ENCODE assay signal across 28 cellular contexts in the genomic region with DNA sequence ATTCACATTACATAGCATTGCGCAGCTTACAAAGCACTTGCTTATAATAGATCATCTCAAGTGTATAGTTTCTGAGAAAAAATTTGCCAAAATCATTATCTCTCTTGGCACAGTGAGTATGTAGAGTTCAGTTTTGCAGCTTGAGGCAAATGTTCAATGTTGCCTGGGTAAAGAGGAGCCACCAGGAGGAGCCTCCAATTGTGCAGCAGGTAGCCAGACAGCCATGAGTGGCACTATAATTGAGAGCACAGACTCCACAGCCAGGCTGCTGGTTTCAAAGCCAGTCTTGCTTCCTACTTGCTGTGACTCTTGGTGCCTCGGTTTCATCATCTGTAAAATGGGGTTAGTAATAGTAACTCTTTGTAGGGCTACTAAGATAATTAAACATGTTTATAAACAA. TPM values are rescaled to one million over a fixed set of nuclear protein-coding genes. Genes with fewer than 3 reads are reported as not detected.
DNase-seq lines count a peak whose midpoint lies in the region; ATAC-seq, FAIRE-seq and TF ChIP-seq lines count a peak whose summit lies in the region.
"Had no signal": no experiment of that assay in that cellular context is flagged by ENCODE, and none has a peak within 500 bp of the region (broad histone marks: within the 10 kb centered on the region; RNA-seq: fewer than 3 reads in every experiment).

No MANE protein-coding gene starts in this region.

- H3K4me2 ChIP-seq in HepG2 (ENCODE audit: low read depth, low read length), result no peak overlapping the region

- H3K36me3 ChIP-seq in HepG2 (replicated peaks in 1 of 2; ENCODE audit: control insufficient read depth in 1 of 2, insufficient read depth in 2 of 2, low read length in 2 of 2), result no peaks in the 10 kb centered on the region
- no peaks in the 10 kb centered on the region for H3K36me3 ChIP-seq in right lobe of liver
- H3K36me3 ChIP-seq in WERI-Rb-1, result no peaks in the 10 kb centered on the region
- H3K36me3 ChIP-seq: adrenal gland, neutrophil had no signal

- no peak overlapping the region for H2AFZ ChIP-seq in HepG2 (ENCODE audit: low read length)
- H2AFZ ChIP-seq: GM23248 had no signal

- FAIRE-seq in HepG2 (lab: Jason Lieb, UNC), result no peak

- TF ChIP-seq POLR2A in HepG2 (IDR thresholded peaks at IDR 0.05; ENCODE audit: insufficient read depth in 1 of 2, low read depth in 2 of 2, low read length in 2 of 2), result no peak
- no peak for TF ChIP-seq POLR2A in right lobe of liver (IDR thresholded peaks at IDR 0.05)

- TF ChIP-seq CTCF in HepG2 (CRISPR knock-in tag; IDR thresholded peaks at IDR 0.05) (no peak), right lobe of liver (IDR thresholded peaks at IDR 0.05) (no peak), WERI-Rb-1 (IDR thresholded peaks at IDR 0.05; ENCODE audit: low read depth, low read length) (peak; percentile 29; the same call in 1 of the 2 replicates)

- TF ChIP-seq RAD21 in HepG2 (CRISPR knock-in tag; IDR thresholded peaks at IDR 0.05), result no peak

- CTCF ChIA-PET in HepG2 (lab: Yijun Ruan, JAX; ENCODE audit: low intra/inter-chr PET ratio, low total read pairs), result no interaction called here

- H3K79me2 ChIP-seq in HepG2 (ENCODE audit: insufficient read depth, low read length), result no peaks in the 10 kb centered on the region

- H4K20me1 ChIP-seq in HepG2 (ENCODE audit: insufficient read depth, low read length), result no peaks in the 10 kb centered on the region

- no peaks in the 10 kb centered on the region for H3K4me1 ChIP-seq in HepG2 (ENCODE audit: insufficient read depth, low read length)
- H3K4me1 ChIP-seq in right lobe of liver, result no peaks in the 10 kb centered on the region
- H3K4me1 ChIP-seq: adrenal gland had no signal

- H3K9ac ChIP-seq in HepG2 (ENCODE audit: insufficient read depth, low read depth, low read length), result no peak overlapping the region
- H3K9ac ChIP-seq: GM23248 had no signal

- no peak for TF ChIP-seq EP300 in HepG2 (IDR thresholded peaks at IDR 0.05; ENCODE audit: low read depth in 2 of 2, low read length in 2 of 2)
- TF ChIP-seq EP300 in HepG2 (CRISPR knock-in tag; IDR thresholded peaks at IDR 0.05; ENCODE audit: borderline replicate concordance), result no peak

- ATAC-seq in HepG2 (0 out of 3 replicates have a peak, but pooled peaks have one; percentile 48), right lobe of liver (no peak), HG02852 (IDR thresholded peaks at IDR 0.05; ENCODE audit: unreplicated experiment) (no peak), HG03354 (IDR thresholded peaks at IDR 0.05; ENCODE audit: poor library complexity, severe bottlenecking, unreplicated experiment) (no peak)
- ATAC-seq: left lobe of liver, Right ventricle myocardium inferior had no signal

- H3K27ac ChIP-seq in HepG2 (ENCODE audit: extremely low read length, insufficient read depth, low read length) (no peak overlapping the region), right lobe of liver (no peak overlapping the region), WERI-Rb-1 (no peak overlapping the region)
- H3K27ac ChIP-seq: 22Rv1, adrenal gland, GM23248, neutrophil had no signal

- intact Hi-C loops in HepG2 (cut with micrococcal nuclease; ENCODE audit: unreplicated experiment) (no loop called here), right lobe of liver (cut with DNase I) (no loop called here)

- POLR2A ChIA-PET in HepG2 (lab: Yijun Ruan, JAX), result no interaction called here

- in situ Hi-C loops in HepG2 (cut with HindIII; ENCODE audit: extremely low pct_ligation_motif_present, low pct_unique_long_range_greater_than_20kb), result no loop called here

- H3K9me3 ChIP-seq in HepG2 (ENCODE audit: low read length) (no peaks in the 10 kb centered on the region), right lobe of liver (no peaks in the 10 kb centered on the region), WERI-Rb-1 (ENCODE audit: severe bottlenecking) (no peaks in the 10 kb centered on the region)
- H3K9me3 ChIP-seq: adrenal gland, neutrophil had no signal

- WGBS in HepG2 (ENCODE audit: low lambda C conversion rate), result 0% methylated on average over 2 of the region's 2 CpGs
- WGBS in right lobe of liver (ENCODE audit: insufficient coverage, low coverage, low lambda C conversion rate, missing lambda C conversion rate), result 57% methylated on average over 2 of the region's 2 CpGs

- no TSS peak for BruUV-seq in HepG2 (replicated peaks; lab: Mats Ljungman, UMichigan)

- H3K4me3 ChIP-seq in HepG2 (replicated peaks in 1 of 3; ENCODE audit: insufficient read depth in 1 of 3, low read depth in 2 of 3, low read length in 3 of 3) (no peak overlapping the region), right lobe of liver (no peak overlapping the region), WERI-Rb-1 (ENCODE audit: low read depth, low read length) (no peak overlapping the region)
- H3K4me3 ChIP-seq: adrenal gland, GM23248 had no signal

- H3K27me3 ChIP-seq in HepG2 (ENCODE audit: control insufficient read depth in 1 of 2, insufficient read depth in 2 of 2, low read length in 2 of 2), result no peaks in the 10 kb centered on the region; a peak in 1 of 5 replicates
- no peaks in the 10 kb centered on the region for H3K27me3 ChIP-seq in right lobe of liver
- no peaks in the 10 kb centered on the region for H3K27me3 ChIP-seq in WERI-Rb-1 (ENCODE audit: insufficient read depth, low read depth, severe bottlenecking)
- H3K27me3 ChIP-seq: adrenal gland, neutrophil had no signal

- peak; percentile 42 for DNase-seq in DMS 273 (lab: John Stamatoyannopoulos, UW; ENCODE audit: unreplicated experiment)
- DNase-seq in DMS 273 treated with DMSO at 0.1 percent for 48 hours (lab: John Stamatoyannopoulos, UW), result no peak
- no peak for DNase-seq in HepG2 (ENCODE audit: low spot score)
- DNase-seq in right lobe of liver, result no peak
- peak; percentile 8 for DNase-seq in WERI-Rb-1
- no peak for DNase-seq in RPMI8226
- DNase-seq: activated naive CD4-positive, alpha-beta T cell treated with anti-CD3 and anti-CD28 coated beads for 36 hours; adrenal gland; cerebellar nuclear complex; GM23248; hypothalamus; mesendoderm; NCI-H2029 treated with DMSO at 0.1 percent for 48 hours; NCI-H774; OCI-M1; stimulated activated CD4-positive, alpha-beta T cell treated with anti-CD3 and anti-CD28 coated beads, Interleukin-15, amount 100 ng/mL, for 24 hours; stimulated activated naive CD4-positive, alpha-beta T cell had no signal

TF ChIP-seq in HepG2, 621 proteins besides CTCF, POLR2A, EP300 and RAD21 (continues in another document):
- TF ChIP-seq SP140L (CRISPR knock-in tag; IDR thresholded peaks at IDR 0.05; ENCODE audit: borderline replicate concordance) (no peak), XBP1 (CRISPR knock-in tag; IDR thresholded peaks at IDR 0.05) (no peak), NR2F2 (IDR thresholded peaks at IDR 0.05; ENCODE audit: borderline replicate concordance, low read depth) (no peak), DR1 (CRISPR knock-in tag; IDR thresholded peaks at IDR 0.05) (no peak), SNAI1 (CRISPR knock-in tag; IDR thresholded peaks at IDR 0.05; ENCODE audit: borderline replicate concordance) (no peak), PTBP1 (IDR thresholded peaks at IDR 0.05; ENCODE audit: low read depth, low read length, poor library complexity, severe bottlenecking) (no peak), TSC22D2 (CRISPR knock-in tag; IDR thresholded peaks at IDR 0.05; ENCODE audit: borderline replicate concordance) (no peak), KLF11 (CRISPR knock-in tag; IDR thresholded peaks at IDR 0.05) (no peak), SCMH1 (CRISPR knock-in tag; IDR thresholded peaks at IDR 0.05; ENCODE audit: borderline replicate concordance) (no peak), ZNF253 (CRISPR knock-in tag; IDR thresholded peaks at IDR 0.05; ENCODE audit: borderline replicate concordance) (no peak), ZNF138 (CRISPR knock-in tag; IDR thresholded peaks at IDR 0.05; ENCODE audit: low read depth) (no peak), ZNF337 (CRISPR knock-in tag; IDR thresholded peaks at IDR 0.05; ENCODE audit: borderline replicate concordance, low read depth) (no peak), MIER2 (CRISPR knock-in tag; IDR thresholded peaks at IDR 0.05) (no peak), KAT8 (CRISPR knock-in tag; IDR thresholded peaks at IDR 0.05) (no peak)

RNA-seq across cellular contexts. Expression of gene OLFM4, which starts 24.0 kb away (rescaled TPM):
- total RNA-seq in HepG2 (2016; rRNA removed; fragmentation: Illumina TruSeq; extraction: Trizol) (not detected in 2 replicates), right lobe of liver (under 1 TPM in 3 of 6 experiments, not detected in 3; 0.54 to 0.75 (median 0.73) TPM)
- total RNA-seq in HepG2 (2016; cell fraction: cytosol; rRNA removed; fragmentation: Illumina TruSeq; extraction: Trizol; ENCODE audit: low read depth), result not detected in 2 replicates
- total RNA-seq in HepG2 (2016; cell fraction: insoluble cytoplasmic fraction; rRNA removed; fragmentation: Illumina TruSeq; extraction: Trizol), result not detected in 2 replicates
- total RNA-seq in HepG2 (2016; cell fraction: membrane; rRNA removed; fragmentation: Illumina TruSeq; extraction: Trizol), result not detected in 2 replicates
- not detected in 2 replicates for total RNA-seq in HepG2 (2016; cell fraction: nucleus; rRNA removed; fragmentation: Illumina TruSeq; extraction: Trizol)
- polyA plus RNA-seq in HepG2 (2011; rRNA removed), result not detected in 2 replicates
- polyA plus RNA-seq in HepG2 (2011; cell fraction: cytosol; rRNA removed), result not detected in 2 replicates
- not detected in 2 replicates for polyA plus RNA-seq in HepG2 (2011; cell fraction: nucleus; rRNA removed)
- 0.04 TPM in 1 of 2 replicates, not detected in the other for polyA plus RNA-seq in HepG2 (2012)
- polyA plus RNA-seq in HepG2 (2016; cell fraction: cytosol; fragmentation: Illumina TruSeq; extraction: Trizol; ENCODE audit: low read depth), result not detected in 2 replicates
- not detected in 2 replicates for polyA plus RNA-seq in HepG2 (2016; cell fraction: insoluble cytoplasmic fraction; fragmentation: Illumina TruSeq; extraction: Trizol; ENCODE audit: low read depth)
- not detected in 2 replicates for polyA plus RNA-seq in HepG2 (2016; cell fraction: membrane; fragmentation: Illumina TruSeq; extraction: Trizol; ENCODE audit: low read depth)
- not detected in 2 replicates for polyA plus RNA-seq in HepG2 (2016; cell fraction: nucleus; fragmentation: Illumina TruSeq; extraction: Trizol; ENCODE audit: insufficient read depth, low read depth)
- polyA minus RNA-seq in HepG2 (2011; rRNA and poly(A)+ RNA removed; ENCODE audit: low replicate concordance), result not detected in 2 replicates
- polyA minus RNA-seq in HepG2 (2011; cell fraction: cytosol; rRNA and poly(A)+ RNA removed), result not detected in 2 replicates
- not detected in 2 replicates for polyA minus RNA-seq in HepG2 (2011; cell fraction: nucleus; rRNA and poly(A)+ RNA removed)
- total RNA-seq: activated naive CD4-positive, alpha-beta T cell treated with anti-CD3 and anti-CD28 coated beads for 36 hours; endothelial cell of umbilical vein; fibroblast of lung; GM23248; myocyte; progenitor cell of endocrine pancreas had no signal
- polyA plus RNA-seq: CD14-positive monocyte, endothelial cell of umbilical vein, fibroblast of lung, GM23248 had no signal

Comparison
In these comparisons a context has a peak if more than half of its experiments do, and no peak if none do; other contexts are left out.
1. DNase-seq: peak in DMS 273 (single experiment) and WERI-Rb-1 (single experiment); none in DMS 273 treated with DMSO at 0.1 percent for 48 hours (single experiment), HepG2 (single experiment), right lobe of liver (0 of 3) and RPMI8226 (single experiment).